29 cellular contexts compared by ENCODE assay signal in the genomic region with DNA sequence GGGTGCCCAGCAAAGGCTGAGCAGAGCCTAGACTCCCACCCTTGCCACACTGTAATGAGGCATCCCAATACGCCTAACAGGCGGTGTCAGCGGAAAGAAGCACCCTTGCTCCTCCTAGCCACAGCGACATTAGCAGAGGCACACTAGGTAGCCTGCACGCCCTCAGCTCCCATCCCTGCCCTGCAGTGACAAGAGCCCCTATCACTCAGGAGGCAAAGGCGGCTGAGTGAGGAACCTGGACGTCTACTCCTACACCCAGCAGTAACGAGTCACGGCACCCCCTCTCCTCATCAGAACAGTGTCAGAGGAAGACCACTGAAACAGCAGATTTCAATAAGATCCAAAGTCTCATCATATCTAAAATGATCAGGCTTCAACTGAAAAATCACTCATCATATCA. TPM values are rescaled to one million over a fixed set of nuclear protein-coding genes. Genes with fewer than 3 reads are reported as not detected.
"Had no signal": no experiment of that assay in that cellular context is flagged by ENCODE, and none has a peak within 500 bp of the region (broad histone marks: within the 10 kb centered on the region; RNA-seq: fewer than 3 reads in every experiment).

No MANE protein-coding gene starts in this region.

- H3K4me1 Mint-ChIP-seq: activated naive CD4-positive, alpha-beta T cell treated with anti-CD3 and anti-CD28 coated beads, Interleukin-2, amount 50 U/mL, for 24 hours; immature natural killer cell had no signal

- H3K27me3 ChIP-seq: adrenal gland, brain microvascular endothelial cell, right atrium auricular region, testis, transverse colon had no signal

- H3K9me3 ChIP-seq: adrenal gland, right atrium auricular region, testis, transverse colon had no signal

- H3K27ac Mint-ChIP-seq: activated naive CD4-positive, alpha-beta T cell treated with anti-CD3 and anti-CD28 coated beads, Interleukin-2, amount 50 U/mL, for 24 hours; immature natural killer cell had no signal

- FAIRE-seq: astrocyte, kidney, urothelium cell line had no signal

- H3K27me3 Mint-ChIP-seq: activated naive CD4-positive, alpha-beta T cell treated with anti-CD3 and anti-CD28 coated beads, Interleukin-2, amount 50 U/mL, for 24 hours; naive thymus-derived CD4-positive, alpha-beta T cell had no signal

- H3K9me3 Mint-ChIP-seq: activated naive CD4-positive, alpha-beta T cell treated with anti-CD3 and anti-CD28 coated beads, Interleukin-2, amount 50 U/mL, for 24 hours; immature natural killer cell; naive thymus-derived CD4-positive, alpha-beta T cell; neural crest cell had no signal

- H2AFZ ChIP-seq: parathyroid adenoma had no signal

- H3K4me3 ChIP-seq: adrenal gland, right atrium auricular region, testis, transverse colon had no signal

- H3K79me2 ChIP-seq: parathyroid adenoma had no signal

- H3K9ac ChIP-seq: parathyroid adenoma had no signal

- DNase-seq: activated CD4-positive, alpha-beta T cell treated with anti-CD3 and anti-CD28 coated beads for 1 hour; activated gamma-delta T cell treated with Interleukin-2 at 50 U/mL for 16 hours; adrenal gland; brain microvascular endothelial cell; caudate nucleus; cortex of kidney; foreskin fibroblast; head of caudate nucleus; hypothalamus; immature natural killer cell; kidney; left colon; mammary epithelial cell; naive thymus-derived CD4-positive, alpha-beta T cell; nucleus accumbens; stimulated activated CD4-positive, alpha-beta T cell treated with anti-CD3 and anti-CD28 coated beads, Interleukin-15, amount 100 ng/mL, for 24 hours; stimulated activated CD4-positive, alpha-beta T cell treated with anti-CD3 and anti-CD28 coated beads, Interleukin-2, amount 100 ng/mL, for 24 hours; stimulated activated naive CD4-positive, alpha-beta T cell; T-helper 2 cell; testis; transverse colon had no signal

- H3K4me3 Mint-ChIP-seq: activated naive CD4-positive, alpha-beta T cell treated with anti-CD3 and anti-CD28 coated beads, Interleukin-2, amount 50 U/mL, for 24 hours; immature natural killer cell; naive thymus-derived CD4-positive, alpha-beta T cell; neural crest cell had no signal

- ATAC-seq: esophagus mucosa; left colon; naive thymus-derived CD4-positive, alpha-beta T cell; SK-N-SH treated with all-trans-retinoic acid at 6 μM for 48 hours had no signal

- H3K27ac ChIP-seq: adrenal gland, brain microvascular endothelial cell, parathyroid adenoma, right atrium auricular region, testis, transverse colon had no signal

- H3K4me1 ChIP-seq: adrenal gland, right atrium auricular region, testis, transverse colon had no signal

RNA-seq across cellular contexts. Expression of a gene that starts 12.0 kb away (rescaled TPM):
- polyA plus RNA-seq: immature natural killer cell; naive thymus-derived CD4-positive, alpha-beta T cell had no signal
